In genomic region chr12:25194722-25195055, GRCh38 we compare ENCODE assay signal across 2 cellular contexts.
TF ChIP-seq lines count a peak whose summit lies in the region.

No MANE protein-coding gene starts in this region.

TF ChIP-seq in SK-N-SH, 30 proteins besides CTCF, POLR2A, EP300 and RAD21 (continued from another document):
- TF ChIP-seq ELF1 (IDR thresholded peaks at IDR 0.05) = no peak
- no peak for TF ChIP-seq TCF12 (IDR thresholded peaks at IDR 0.05)

TF ChIP-seq in SK-N-SH treated with all-trans-retinoic acid at 6 μM for 48 hours, 23 proteins besides CTCF, POLR2A, EP300 and RAD21 (continued from another document):
- TF ChIP-seq TSHZ2 (CRISPR knock-in tag; IDR thresholded peaks at IDR 0.05) (no peak), RARB (CRISPR knock-in tag; IDR thresholded peaks at IDR 0.05) (no peak), PATZ1 (CRISPR knock-in tag; IDR thresholded peaks at IDR 0.05; ENCODE audit: borderline replicate concordance) (no peak), ARNTL (CRISPR knock-in tag; IDR thresholded peaks at IDR 0.05; ENCODE audit: borderline replicate concordance, low read depth) (no peak), TOX (CRISPR knock-in tag; IDR thresholded peaks at IDR 0.05; ENCODE audit: borderline replicate concordance) (no peak), ZFP30 (CRISPR knock-in tag; IDR thresholded peaks at IDR 0.05) (no peak), GLIS3 (CRISPR knock-in tag; IDR thresholded peaks at IDR 0.05) (no peak), ISL1 (CRISPR knock-in tag; IDR thresholded peaks at IDR 0.05) (no peak), TCF4 (CRISPR knock-in tag; IDR thresholded peaks at IDR 0.05; ENCODE audit: borderline replicate concordance) (no peak), ZC3H10 (CRISPR knock-in tag; IDR thresholded peaks at IDR 0.05) (no peak)
